8 cellular contexts compared by ENCODE assay signal in the genomic region with DNA sequence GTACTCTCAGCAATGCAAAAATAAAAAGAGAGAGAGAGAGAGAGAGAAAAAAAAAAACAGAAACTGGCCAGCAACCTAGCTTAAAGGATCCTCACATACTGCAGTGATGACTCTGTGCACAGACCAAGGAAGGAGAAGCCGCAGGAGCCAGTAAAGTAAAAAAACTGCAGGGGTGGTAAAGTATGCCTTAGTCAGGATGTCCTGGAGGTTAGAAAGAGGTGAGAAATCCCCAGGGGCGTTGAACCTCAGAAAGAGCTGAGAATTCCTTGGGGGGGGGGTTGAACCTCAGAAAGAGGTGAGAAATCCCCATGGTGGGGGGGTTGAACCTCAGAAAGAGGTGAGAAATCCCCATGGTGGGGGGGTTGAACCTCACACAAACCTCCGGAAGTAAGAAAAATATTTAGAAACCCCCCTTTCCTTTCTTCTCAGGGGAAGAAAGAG. TPM values are rescaled to one million over a fixed set of nuclear protein-coding genes. Genes with fewer than 3 reads are reported as not detected.
A peak's percentile ranks its signal among the peaks of the same experiment; 100 is the strongest.
DNase-seq lines count a peak whose midpoint lies in the region; ATAC-seq lines count a peak whose summit lies in the region.

No MANE protein-coding gene starts in this region.

- H3K4me1 Mint-ChIP-seq in activated naive CD8-positive, alpha-beta T cell treated with anti-CD3 and anti-CD28 coated beads for 36 hours: peaks cover 30% of the 10 kb centered on the region

- peak overlapping the region; percentile 96 for H3K27ac Mint-ChIP-seq in activated naive CD8-positive, alpha-beta T cell treated with anti-CD3 and anti-CD28 coated beads for 36 hours

- H3K4me1 ChIP-seq in mesodermal cell (ENCODE audit: control insufficient read depth, insufficient read depth, low read length, poor library complexity, severe bottlenecking): no peaks in the 10 kb centered on the region

- DNase-seq in ELR (ENCODE audit: low read depth) (peak; percentile 73), OCI-M2 (lab: John Stamatoyannopoulos, UW; ENCODE audit: unreplicated experiment) (no peak), SHP77 (lab: John Stamatoyannopoulos, UW) (no peak), middle frontal gyrus (ENCODE audit: extremely low spot score, low spot score) (no peak)
- peak; percentile 9 for DNase-seq in activated naive CD8-positive, alpha-beta T cell treated with anti-CD3 and anti-CD28 coated beads for 36 hours

- peak overlapping the region; percentile 80 for H3K4me3 Mint-ChIP-seq in activated naive CD8-positive, alpha-beta T cell treated with anti-CD3 and anti-CD28 coated beads for 36 hours

- H3K9me3 ChIP-seq in mesodermal cell (ENCODE audit: control insufficient read depth, low read length): no peaks in the 10 kb centered on the region

- peak overlapping the region; percentile 26 for H3K4me3 ChIP-seq in mesodermal cell (ENCODE audit: extremely low read depth, insufficient read depth, low read length, poor library complexity, severe bottlenecking)

- peak overlapping the region; percentile 92 for H3K27ac ChIP-seq in mesodermal cell (ENCODE audit: low read depth, low read length, severe bottlenecking)

- no peaks in the 10 kb centered on the region for H3K36me3 ChIP-seq in mesodermal cell (ENCODE audit: control insufficient read depth, insufficient read depth, low read length)

- peak; percentile 55 for ATAC-seq in HG02852 (IDR thresholded peaks at IDR 0.05; ENCODE audit: unreplicated experiment)
- no peak for ATAC-seq in GM18517 (IDR thresholded peaks at IDR 0.05; ENCODE audit: unreplicated experiment)

- no peaks in the 10 kb centered on the region for H3K36me3 Mint-ChIP-seq in activated naive CD8-positive, alpha-beta T cell treated with anti-CD3 and anti-CD28 coated beads for 36 hours

- no CpG with 5 or more reads among the region's 3 CpGs for WGBS in mesodermal cell (ENCODE audit: insufficient coverage in 2 of 2), 2 experiments

- H3K9me3 Mint-ChIP-seq in activated naive CD8-positive, alpha-beta T cell treated with anti-CD3 and anti-CD28 coated beads for 36 hours: no peaks in the 10 kb centered on the region

- H3K27me3 Mint-ChIP-seq in activated naive CD8-positive, alpha-beta T cell treated with anti-CD3 and anti-CD28 coated beads for 36 hours: peaks cover 5% of the 10 kb centered on the region

RNA-seq across cellular contexts. Expression of a gene that starts 48.0 kb away (rescaled TPM):
- not detected for total RNA-seq in activated naive CD8-positive, alpha-beta T cell treated with anti-CD3 and anti-CD28 coated beads for 36 hours
- not detected for polyA plus RNA-seq in mesodermal cell (2013, experiment 1 of 2)
- polyA plus RNA-seq in mesodermal cell (2013, experiment 2 of 2): not detected

RNA-seq across cellular contexts. Expression of a gene that starts 51.2 kb away (rescaled TPM):
- total RNA-seq in activated naive CD8-positive, alpha-beta T cell treated with anti-CD3 and anti-CD28 coated beads for 36 hours: not detected
- not detected for polyA plus RNA-seq in mesodermal cell (2013, experiment 1 of 2)
- not detected for polyA plus RNA-seq in mesodermal cell (2013, experiment 2 of 2)

RNA-seq across cellular contexts. Expression of a gene that starts 55.9 kb away (rescaled TPM):
- under 1 TPM; 0.24 to 0.25 TPM for total RNA-seq in activated naive CD8-positive, alpha-beta T cell treated with anti-CD3 and anti-CD28 coated beads for 36 hours
- 2.2 TPM for polyA plus RNA-seq in mesodermal cell (2013, experiment 1 of 2)
- 1.4 TPM for polyA plus RNA-seq in mesodermal cell (2013, experiment 2 of 2)

Comparison
In these comparisons a context has a peak if more than half of its experiments do, and no peak if none do; other contexts are left out.
1. DNase-seq: peak in ELR (single experiment) and activated naive CD8-positive, alpha-beta T cell treated with anti-CD3 and anti-CD28 coated beads for 36 hours (single experiment); none in OCI-M2 (single experiment), SHP77 (0 of 2) and middle frontal gyrus (single experiment).